In genomic region chr10:80457554-80458262, GRCh38 we compare ENCODE assay signal across 1 cellular context.
TF ChIP-seq lines count a peak whose summit lies in the region.

No MANE protein-coding gene starts in this region.

TF ChIP-seq in K562, 482 proteins besides CTCF, POLR2A, EP300 and RAD21:
- peak; percentile 99 for TF ChIP-seq ZBTB33 (CRISPR knock-in tag; IDR thresholded peaks at IDR 0.05)
- TF ChIP-seq TEAD4 (IDR thresholded peaks at IDR 0.05; ENCODE audit: low read length), result no peak
- no peak for TF ChIP-seq TEAD4 (CRISPR knock-in tag; IDR thresholded peaks at IDR 0.05; ENCODE audit: borderline replicate concordance)
- TF ChIP-seq NFXL1 (CRISPR knock-in tag; IDR thresholded peaks at IDR 0.05), result no peak
- TF ChIP-seq ZNF586 (CRISPR knock-in tag; conservative IDR thresholded peaks at IDR 0.05), result no peak
- no peak for TF ChIP-seq NELFE (IDR thresholded peaks at IDR 0.05; ENCODE audit: insufficient read depth, insufficient read length)
- TF ChIP-seq ATF6 (CRISPR knock-in tag; IDR thresholded peaks at IDR 0.05), result no peak
- TF ChIP-seq BCL6 (CRISPR knock-in tag; IDR thresholded peaks at IDR 0.05), result no peak
- TF ChIP-seq NFRKB (IDR thresholded peaks at IDR 0.05; ENCODE audit: low read depth), result no peak
- peak; percentile 93 for TF ChIP-seq ZNF12 (CRISPR knock-in tag; IDR thresholded peaks at IDR 0.05)
- TF ChIP-seq, protein P1, sequence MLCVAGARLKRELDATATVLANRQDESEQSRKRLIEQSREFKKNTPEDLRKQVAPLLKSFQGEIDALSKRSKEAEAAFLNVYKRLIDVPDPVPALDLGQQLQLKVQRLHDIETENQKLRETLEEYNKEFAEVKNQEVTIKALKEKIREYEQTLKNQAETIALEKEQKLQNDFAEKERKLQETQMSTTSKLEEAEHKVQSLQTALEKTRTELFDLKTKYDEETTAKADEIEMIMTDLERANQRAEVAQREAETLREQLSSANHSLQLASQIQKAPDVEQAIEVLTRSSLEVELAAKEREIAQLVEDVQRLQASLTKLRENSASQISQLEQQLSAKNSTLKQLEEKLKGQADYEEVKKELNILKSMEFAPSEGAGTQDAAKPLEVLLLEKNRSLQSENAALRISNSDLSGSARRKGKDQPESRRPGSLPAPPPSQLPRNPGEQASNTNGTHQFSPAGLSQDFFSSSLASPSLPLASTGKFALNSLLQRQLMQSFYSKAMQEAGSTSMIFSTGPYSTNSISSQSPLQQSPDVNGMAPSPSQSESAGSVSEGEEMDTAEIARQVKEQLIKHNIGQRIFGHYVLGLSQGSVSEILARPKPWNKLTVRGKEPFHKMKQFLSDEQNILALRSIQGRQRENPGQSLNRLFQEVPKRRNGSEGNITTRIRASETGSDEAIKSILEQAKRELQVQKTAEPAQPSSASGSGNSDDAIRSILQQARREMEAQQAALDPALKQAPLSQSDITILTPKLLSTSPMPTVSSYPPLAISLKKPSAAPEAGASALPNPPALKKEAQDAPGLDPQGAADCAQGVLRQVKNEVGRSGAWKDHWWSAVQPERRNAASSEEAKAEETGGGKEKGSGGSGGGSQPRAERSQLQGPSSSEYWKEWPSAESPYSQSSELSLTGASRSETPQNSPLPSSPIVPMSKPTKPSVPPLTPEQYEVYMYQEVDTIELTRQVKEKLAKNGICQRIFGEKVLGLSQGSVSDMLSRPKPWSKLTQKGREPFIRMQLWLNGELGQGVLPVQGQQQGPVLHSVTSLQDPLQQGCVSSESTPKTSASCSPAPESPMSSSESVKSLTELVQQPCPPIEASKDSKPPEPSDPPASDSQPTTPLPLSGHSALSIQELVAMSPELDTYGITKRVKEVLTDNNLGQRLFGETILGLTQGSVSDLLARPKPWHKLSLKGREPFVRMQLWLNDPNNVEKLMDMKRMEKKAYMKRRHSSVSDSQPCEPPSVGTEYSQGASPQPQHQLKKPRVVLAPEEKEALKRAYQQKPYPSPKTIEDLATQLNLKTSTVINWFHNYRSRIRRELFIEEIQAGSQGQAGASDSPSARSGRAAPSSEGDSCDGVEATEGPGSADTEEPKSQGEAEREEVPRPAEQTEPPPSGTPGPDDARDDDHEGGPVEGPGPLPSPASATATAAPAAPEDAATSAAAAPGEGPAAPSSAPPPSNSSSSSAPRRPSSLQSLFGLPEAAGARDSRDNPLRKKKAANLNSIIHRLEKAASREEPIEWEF (CRISPR knock-in tag; IDR thresholded peaks at IDR 0.05), result no peak
- TF ChIP-seq ARNT (IDR thresholded peaks at IDR 0.05), result no peak
- no peak for TF ChIP-seq SMARCA5 (IDR thresholded peaks at IDR 0.05)
- no peak for TF ChIP-seq SRSF9 (IDR thresholded peaks at IDR 0.05; ENCODE audit: borderline replicate concordance, low read depth, low read length)
- no peak for TF ChIP-seq ZKSCAN8 (CRISPR knock-in tag; IDR thresholded peaks at IDR 0.05)
- TF ChIP-seq TFAM (CRISPR knock-in tag; conservative IDR thresholded peaks at IDR 0.05), result no peak
- no peak for TF ChIP-seq PTTG1 (tag; IDR thresholded peaks at IDR 0.05; ENCODE audit: low read depth)
- TF ChIP-seq NCOA6 (IDR thresholded peaks at IDR 0.05), result no peak
- TF ChIP-seq TCF7L2 (IDR thresholded peaks at IDR 0.05; ENCODE audit: low read depth, low read length), result no peak
- no peak for TF ChIP-seq SIX5 (IDR thresholded peaks at IDR 0.05; ENCODE audit: borderline replicate concordance in 1 of 2, insufficient read depth in 1 of 2, low read depth in 1 of 2, low read length in 2 of 2)
- TF ChIP-seq CEBPG (CRISPR knock-in tag; IDR thresholded peaks at IDR 0.05), result no peak
- TF ChIP-seq CEBPG (tag; conservative IDR thresholded peaks at IDR 0.05 in 1 of 2, IDR thresholded peaks at IDR 0.05 in 1 of 2), result no peak
- no peak for TF ChIP-seq ZHX1 (conservative IDR thresholded peaks at IDR 0.05; ENCODE audit: low read length)
- no peak for TF ChIP-seq CEBPB (tag; IDR thresholded peaks at IDR 0.05)
- no peak for TF ChIP-seq SIN3B (IDR thresholded peaks at IDR 0.05; ENCODE audit: low read depth)
- TF ChIP-seq MEF2A (IDR thresholded peaks at IDR 0.05; ENCODE audit: control insufficient read depth, low read depth, low read length), result no peak
- no peak for TF ChIP-seq MCM5 (IDR thresholded peaks at IDR 0.05; ENCODE audit: low read depth)
- TF ChIP-seq, protein P2, sequence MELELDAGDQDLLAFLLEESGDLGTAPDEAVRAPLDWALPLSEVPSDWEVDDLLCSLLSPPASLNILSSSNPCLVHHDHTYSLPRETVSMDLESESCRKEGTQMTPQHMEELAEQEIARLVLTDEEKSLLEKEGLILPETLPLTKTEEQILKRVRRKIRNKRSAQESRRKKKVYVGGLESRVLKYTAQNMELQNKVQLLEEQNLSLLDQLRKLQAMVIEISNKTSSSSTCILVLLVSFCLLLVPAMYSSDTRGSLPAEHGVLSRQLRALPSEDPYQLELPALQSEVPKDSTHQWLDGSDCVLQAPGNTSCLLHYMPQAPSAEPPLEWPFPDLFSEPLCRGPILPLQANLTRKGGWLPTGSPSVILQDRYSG (tag; conservative IDR thresholded peaks at IDR 0.05; ENCODE audit: low read depth), result no peak
- no peak for TF ChIP-seq ZNF282 (CRISPR knock-in tag; IDR thresholded peaks at IDR 0.05)
- TF ChIP-seq FOXA3 (CRISPR knock-in tag; conservative IDR thresholded peaks at IDR 0.05 in 1 of 2, IDR thresholded peaks at IDR 0.05 in 1 of 2), result 0 out of 4 replicates have a peak, but pooled peaks of 1 of the 2 experiments have one; percentile 23
- 0 out of 4 replicates have a peak, but pooled peaks of 1 of the 2 experiments have one; percentile 32 for TF ChIP-seq UBTF (IDR thresholded peaks at IDR 0.05; ENCODE audit: borderline replicate concordance in 1 of 2, low read depth in 2 of 2, low read length in 2 of 2)
- no peak for TF ChIP-seq NFATC3 (IDR thresholded peaks at IDR 0.05)
- no peak for TF ChIP-seq ZNF592 (IDR thresholded peaks at IDR 0.05)
- no peak for TF ChIP-seq ZNF639 (CRISPR knock-in tag; conservative IDR thresholded peaks at IDR 0.05 in 1 of 2, IDR thresholded peaks at IDR 0.05 in 1 of 2)
- TF ChIP-seq CAMTA2 (CRISPR knock-in tag; conservative IDR thresholded peaks at IDR 0.05), result no peak
- TF ChIP-seq, protein P3, sequence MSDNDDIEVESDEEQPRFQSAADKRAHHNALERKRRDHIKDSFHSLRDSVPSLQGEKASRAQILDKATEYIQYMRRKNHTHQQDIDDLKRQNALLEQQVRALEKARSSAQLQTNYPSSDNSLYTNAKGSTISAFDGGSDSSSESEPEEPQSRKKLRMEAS (CRISPR knock-in tag; IDR thresholded peaks at IDR 0.05), result 0 out of 2 replicates have a peak, but pooled peaks have one; percentile 11
- no peak for TF ChIP-seq MAFK (IDR thresholded peaks at IDR 0.05; ENCODE audit: low read length)
- TF ChIP-seq MTA3 (IDR thresholded peaks at IDR 0.05; ENCODE audit: borderline replicate concordance), result 0 out of 2 replicates have a peak, but pooled peaks have one; percentile 27
